13 cellular contexts compared by ENCODE assay signal in genomic region chr2:54065411-54065810, GRCh38. TPM values are rescaled to one million over a fixed set of nuclear protein-coding genes. Genes with fewer than 3 reads are reported as not detected.
DNase-seq lines count a peak whose midpoint lies in the region; ATAC-seq, FAIRE-seq and TF ChIP-seq lines count a peak whose summit lies in the region.
"Had no signal": no experiment of that assay in that cellular context is flagged by ENCODE, and none has a peak within 500 bp of the region (broad histone marks: within the 10 kb centered on the region; RNA-seq: fewer than 3 reads in every experiment).

No MANE protein-coding gene starts in this region.

- H3K27me3 ChIP-seq in AG04450 (ENCODE audit: control insufficient read depth, insufficient read depth, low read length), result no peaks in the 10 kb centered on the region
- no peaks in the 10 kb centered on the region for H3K27me3 ChIP-seq in astrocyte (ENCODE audit: insufficient read depth, low read length)
- no peaks in the 10 kb centered on the region for H3K27me3 ChIP-seq in left lung

- intact Hi-C loops in left lung (cut with DNase I), result no loop called here

- FAIRE-seq in astrocyte (lab: Jason Lieb, UNC), result peak; percentile 93

- no peaks in the 10 kb centered on the region for H3K27me3 Mint-ChIP-seq in astrocyte (ENCODE audit: low read depth, unreplicated experiment)

- POLR2A ChIA-PET in AG04450 (lab: Yijun Ruan, JAX), result no interaction called here

- no peak overlapping the region for H3K4me3 Mint-ChIP-seq in astrocyte (ENCODE audit: unreplicated experiment)
- H3K4me3 Mint-ChIP-seq: activated T-cell treated with anti-CD3 and anti-CD28 coated beads, Interleukin-2, amount 50 U/mL, for 72 hours had no signal

- peak; percentile 86 for DNase-seq in AG04450 (ENCODE audit: low read depth, low spot score)
- peak; percentile 83 for DNase-seq in HT1080 (ENCODE audit: low read depth)
- DNase-seq in astrocyte (ENCODE audit: low read depth), result peak; percentile 96
- DNase-seq in glomerular visceral epithelial cell (ENCODE audit: extremely low spot score), result peak; percentile 77
- no peak for DNase-seq in T-helper 1 cell
- no peak for DNase-seq in left lung
- DNase-seq: activated CD4-positive, CD25-positive, alpha-beta regulatory T cell treated with anti-CD3 and anti-CD28 coated beads, Interleukin-2, amount 50 U/mL, for 72 hours; activated T-cell treated with anti-CD3 and anti-CD28 coated beads, Interleukin-2, amount 50 U/mL, for 72 hours; AML-193; head of caudate nucleus; SIG-M5 had no signal

- H3K9ac ChIP-seq in astrocyte (ENCODE audit: low read length), result peak overlapping the region; percentile 7

- no peaks in the 10 kb centered on the region for H3K36me3 Mint-ChIP-seq in astrocyte (ENCODE audit: low read depth, unreplicated experiment)

- CTCF ChIA-PET in AG04450 (lab: Charles Lee), result no interaction called here

- H2AFZ ChIP-seq in astrocyte (ENCODE audit: low read depth, low read length), result no peak overlapping the region

- ATAC-seq in left lung (no peak), HG02571 (IDR thresholded peaks at IDR 0.05; ENCODE audit: unreplicated experiment) (no peak), HG03097 (IDR thresholded peaks at IDR 0.05; ENCODE audit: low FRiP score, unreplicated experiment) (no peak)
- ATAC-seq: activated T-cell treated with anti-CD3 and anti-CD28 coated beads, Interleukin-2, amount 50 U/mL, for 72 hours had no signal

- H3K27ac ChIP-seq in AG04450 (ENCODE audit: low read depth, low read length) (peak overlapping the region; percentile 47), astrocyte (ENCODE audit: low read depth, low read length) (peak overlapping the region; percentile 75), left lung (no peak overlapping the region)

- H3K4me3 ChIP-seq in AG04450 (ENCODE audit: low read depth, low read length), result no peak overlapping the region
- no peak overlapping the region for H3K4me3 ChIP-seq in astrocyte (ENCODE audit: insufficient read depth, low read depth, low read length)
- H3K4me3 ChIP-seq in left lung, result no peak overlapping the region

- H4K20me1 ChIP-seq in astrocyte (ENCODE audit: insufficient read depth, low read length), result no peaks in the 10 kb centered on the region

- H3K4me2 ChIP-seq in astrocyte (ENCODE audit: low read length), result peak overlapping the region; percentile 66

- peaks cover 21% of the 10 kb centered on the region for H3K4me1 Mint-ChIP-seq in astrocyte (ENCODE audit: low read depth, unreplicated experiment)

- peak overlapping the region; percentile 54 for H3K27ac Mint-ChIP-seq in astrocyte (ENCODE audit: unreplicated experiment)
- H3K27ac Mint-ChIP-seq: activated T-cell treated with anti-CD3 and anti-CD28 coated beads, Interleukin-2, amount 50 U/mL, for 72 hours had no signal

- TF ChIP-seq CTCF in AG04450 (IDR thresholded peaks at IDR 0.05; ENCODE audit: low read depth, low read length), result no peak
- TF ChIP-seq CTCF in astrocyte (IDR thresholded peaks at IDR 0.05; ENCODE audit: insufficient read depth, low read depth, low read length), result no peak
- TF ChIP-seq CTCF in left lung (IDR thresholded peaks at IDR 0.05), result no peak

- H3K79me2 ChIP-seq in astrocyte (ENCODE audit: insufficient read depth, low read length), result no peaks in the 10 kb centered on the region

- H3K36me3 ChIP-seq in astrocyte (ENCODE audit: insufficient read depth, low read length) (no peaks in the 10 kb centered on the region), left lung (no peaks in the 10 kb centered on the region)

- H3K9me3 Mint-ChIP-seq in astrocyte (ENCODE audit: unreplicated experiment), result no peaks in the 10 kb centered on the region
- H3K9me3 Mint-ChIP-seq: activated T-cell treated with anti-CD3 and anti-CD28 coated beads, Interleukin-2, amount 50 U/mL, for 72 hours had no signal

- H3K9me3 ChIP-seq in AG04450 (ENCODE audit: control insufficient read depth, insufficient read depth, low read length) (no peaks in the 10 kb centered on the region), astrocyte (ENCODE audit: insufficient read depth, low read depth, low read length) (no peaks in the 10 kb centered on the region), left lung (no peaks in the 10 kb centered on the region)

- peaks cover 19% of the 10 kb centered on the region for H3K4me1 ChIP-seq in astrocyte (ENCODE audit: insufficient read depth, low read length)
- H3K4me1 ChIP-seq in left lung, result no peaks in the 10 kb centered on the region

RNA-seq across cellular contexts. Expression of gene ACYP2, which starts 50.0 kb away (rescaled TPM):
- 6.3 and 8.1 TPM in 2 replicates for polyA plus RNA-seq in AG04450 (2011; rRNA removed)
- 5.5 and 5.8 TPM in 2 replicates for polyA minus RNA-seq in AG04450 (2011; rRNA and poly(A)+ RNA removed)
- total RNA-seq in HT1080 (2014; rRNA removed; shearing (Covaris generic)), result 0.97 and 4.7 TPM in 2 replicates
- 3.9 and 6.1 TPM in 2 replicates for polyA plus RNA-seq in HT1080 (2015; cell fraction: cytosol; rRNA removed)
- 1.1 and 4.0 TPM in 2 replicates for polyA plus RNA-seq in HT1080 (2015; cell fraction: nucleus; rRNA removed)
- total RNA-seq in astrocyte (6.8 and 8.5 TPM in 2 replicates), left lung (10 to 100 TPM; 18.8 to 20.6 TPM)

Comparison
In these comparisons a context has a peak if more than half of its experiments do, and no peak if none do; other contexts are left out.
1. DNase-seq: peak in AG04450 (single experiment), HT1080 (single experiment), astrocyte (single experiment) and glomerular visceral epithelial cell (single experiment); none in T-helper 1 cell (0 of 5) and left lung (0 of 2).
2. H3K27ac ChIP-seq: peak in AG04450 (single experiment) and astrocyte (single experiment); none in left lung (0 of 2).